ENCODE assay signal across 17 cellular contexts in genomic region chr11:104573431-104573830, GRCh38.
DNase-seq lines count a peak whose midpoint lies in the region; ATAC-seq, FAIRE-seq and TF ChIP-seq lines count a peak whose summit lies in the region.
"Had no signal": no experiment of that assay in that cellular context is flagged by ENCODE, and none has a peak within 500 bp of the region (broad histone marks: within the 10 kb centered on the region; RNA-seq: fewer than 3 reads in every experiment).

No MANE protein-coding gene starts in this region.

- BruUV-seq in PC-3 (replicated peaks; lab: Mats Ljungman, UMichigan) (no TSS peak), endothelial cell of umbilical vein (replicated peaks; lab: Mats Ljungman, UMichigan) (no TSS peak)

- TF ChIP-seq POLR2A in endothelial cell of umbilical vein (IDR thresholded peaks at IDR 0.05; ENCODE audit: low read depth, low read length) (no peak), heart left ventricle (IDR thresholded peaks at IDR 0.05) (no peak)

- intact Hi-C loops in PC-3 (cut with micrococcal nuclease) (no loop called here), endothelial cell of umbilical vein (cut with micrococcal nuclease) (no loop called here), heart left ventricle (cut with DNase I) (no loop called here)

- peak overlapping the region; percentile 80 for H3K27ac ChIP-seq in PC-3 (ENCODE audit: low read length)
- no peak overlapping the region for H3K27ac ChIP-seq in endothelial cell of umbilical vein (ENCODE audit: insufficient read depth, low read depth, low read length)
- H3K27ac ChIP-seq in heart left ventricle = no peak overlapping the region
- H3K27ac ChIP-seq: BLaER1, WERI-Rb-1 had no signal

- DNase-seq in ELR (ENCODE audit: low read depth) (peak; percentile 70), PC-3 (peak; percentile 93), endothelial cell of umbilical vein (ENCODE audit: low read depth, low spot score) (peak; percentile 13), non-pigmented ciliary epithelial cell (ENCODE audit: low read depth) (peak; percentile 52), heart left ventricle (no peak)
- no peak for DNase-seq in stimulated activated CD4-positive, alpha-beta T cell treated with anti-CD3 and anti-CD28 coated beads, Interleukin-12 subunit alpha, Interleukin-12 subunit beta, amount 100 ng/mL, for 4 hours
- DNase-seq: activated CD4-positive, alpha-beta memory T cell treated with anti-CD3 and anti-CD28 coated beads, Interleukin-2, amount 10 ng/mL, durations not matched to agents 7 days and 5 days; activated T-cell treated with anti-CD3 and anti-CD28 coated beads, Interleukin-2, amount 50 U/mL, for 72 hours; cerebellar nuclear complex; Karpas-422; NCI-H1436 treated with DMSO at 0.1 percent for 48 hours; NCI-H2227 treated with DMSO at 0.1 percent for 48 hours; T-cell; WERI-Rb-1 had no signal

- H3K9ac ChIP-seq in PC-3 (ENCODE audit: low read length) (no peak overlapping the region; the same call in 1 of the 2 replicates), endothelial cell of umbilical vein (replicated peaks; ENCODE audit: extremely low read depth, insufficient read depth, low read length) (no peak overlapping the region)
- H3K9ac ChIP-seq: BLaER1 had no signal

- H3K9me2 ChIP-seq in PC-3 (replicated peaks; ENCODE audit: low read length) = no peaks in the 10 kb centered on the region

- H3K4me2 ChIP-seq in PC-3 (ENCODE audit: low read length) (peak overlapping the region; percentile 28), endothelial cell of umbilical vein (ENCODE audit: insufficient read depth, low read length) (no peak overlapping the region)
- H3K4me2 ChIP-seq: BLaER1 had no signal

- dilution Hi-C loops in endothelial cell of umbilical vein (cut with MboI; ENCODE audit: extremely low pct_ligation_motif_present, low sequenced_read_pairs) = no loop called here

- H3K36me3 ChIP-seq in PC-3 (ENCODE audit: low read depth, low read length) (no peaks in the 10 kb centered on the region), endothelial cell of umbilical vein (ENCODE audit: control insufficient read depth in 2 of 2, extremely low read depth in 1 of 2, insufficient read depth in 2 of 2, low read length in 2 of 2) (no peaks in the 10 kb centered on the region), heart left ventricle (no peaks in the 10 kb centered on the region)
- H3K36me3 ChIP-seq: BLaER1, WERI-Rb-1 had no signal

- H3K27me3 ChIP-seq in PC-3 (ENCODE audit: low read length) = no peaks in the 10 kb centered on the region
- no peaks in the 10 kb centered on the region for H3K27me3 ChIP-seq in endothelial cell of umbilical vein (ENCODE audit: control insufficient read depth in 2 of 2, insufficient read depth in 2 of 2, low read length in 2 of 2)
- no peaks in the 10 kb centered on the region for H3K27me3 ChIP-seq in heart left ventricle
- H3K27me3 ChIP-seq: BLaER1 had no signal

- H3K9me3 ChIP-seq in PC-3 (ENCODE audit: low read length) (no peaks in the 10 kb centered on the region), endothelial cell of umbilical vein (replicated peaks; ENCODE audit: control insufficient read depth, insufficient read depth, low read length) (no peaks in the 10 kb centered on the region), heart left ventricle (peaks cover 0 to 25% (median 2%) of the 10 kb centered on the region in 12 donors)
- H3K9me3 ChIP-seq: BLaER1 had no signal

- POLR2A ChIA-PET in PC-3 (lab: Charles Lee; ENCODE audit: unreplicated experiment) (interaction anchor here (0.6 to 0.7 kb wide), 2 partner anchors 451 to 575 kb away, joined by 3 read pairs; no protein-coding TSS in a partner anchor), endothelial cell of umbilical vein (lab: Charles Lee) (no interaction called here)

- H4K20me1 ChIP-seq in PC-3 (ENCODE audit: low read length) (no peaks in the 10 kb centered on the region), endothelial cell of umbilical vein (replicated peaks; ENCODE audit: control insufficient read depth, extremely low read depth, insufficient read depth, low read length) (no peaks in the 10 kb centered on the region)
- H4K20me1 ChIP-seq: BLaER1 had no signal

- H3K4me3 ChIP-seq in PC-3 (ENCODE audit: low read length) (no peak overlapping the region), endothelial cell of umbilical vein (replicated peaks in 1 of 3; ENCODE audit: insufficient read depth in 1 of 3, low read depth in 1 of 3, low read length in 3 of 3) (no peak overlapping the region), heart left ventricle (no peak overlapping the region)
- H3K4me3 ChIP-seq: BLaER1 had no signal

- H3K4me1 ChIP-seq in PC-3 (ENCODE audit: insufficient read depth, low read length) (peaks cover 42% of the 10 kb centered on the region), endothelial cell of umbilical vein (ENCODE audit: control insufficient read depth, extremely low read depth, insufficient read depth, low read length) (peaks cover 7% of the 10 kb centered on the region), heart left ventricle (peaks cover 0 to 3% (median 0%) of the 10 kb centered on the region in 12 donors)
- H3K4me1 ChIP-seq: BLaER1 had no signal

- peaks cover 4% of the 10 kb centered on the region for H3F3A ChIP-seq in PC-3 (ENCODE audit: low read length, unreplicated experiment)

- no peak for FAIRE-seq in endothelial cell of umbilical vein (lab: Jason Lieb, UNC)
- FAIRE-seq: endometrium had no signal

- H2AFZ ChIP-seq in PC-3 (ENCODE audit: low read length) (no peak overlapping the region), endothelial cell of umbilical vein (ENCODE audit: low read depth, low read length) (no peak overlapping the region)

- H3K9me1 ChIP-seq in endothelial cell of umbilical vein (replicated peaks; ENCODE audit: control insufficient read depth, extremely low read depth, insufficient read depth, low read length) = no peaks in the 10 kb centered on the region

- CTCF ChIA-PET in PC-3 (lab: Charles Lee) (no interaction called here), endothelial cell of umbilical vein (lab: Charles Lee) (interaction anchor here (0.8 kb wide), 1 partner anchor 13 kb away, joined by 3 read pairs; no protein-coding TSS in a partner anchor)

- TF ChIP-seq CTCF in PC-3 (conservative IDR thresholded peaks at IDR 0.05; ENCODE audit: low read depth, low read length) = no peak
- TF ChIP-seq CTCF in endothelial cell of umbilical vein (IDR thresholded peaks at IDR 0.05; ENCODE audit: extremely low read depth in 1 of 2, insufficient read depth in 1 of 2, low read depth in 1 of 2, low read length in 2 of 2) = no peak
- no peak for TF ChIP-seq CTCF in heart left ventricle (IDR thresholded peaks at IDR 0.05)

- ATAC-seq in PC-3 = peak; percentile 91
- ATAC-seq in heart left ventricle = no peak
- ATAC-seq in HG02852 (IDR thresholded peaks at IDR 0.05; ENCODE audit: unreplicated experiment) = no peak
- ATAC-seq: activated T-cell treated with anti-CD3 and anti-CD28 coated beads, Interleukin-2, amount 50 U/mL, for 72 hours; T-cell had no signal

- H3K79me2 ChIP-seq in PC-3 (ENCODE audit: low read length) (no peaks in the 10 kb centered on the region), endothelial cell of umbilical vein (ENCODE audit: control insufficient read depth, insufficient read depth, low read length) (no peaks in the 10 kb centered on the region)

TF ChIP-seq in endothelial cell of umbilical vein, 7 proteins besides CTCF, POLR2A, EP300 and RAD21:
- TF ChIP-seq MAX (IDR thresholded peaks at IDR 0.05; ENCODE audit: insufficient read depth, insufficient read length) (no peak), MYC (IDR thresholded peaks at IDR 0.05; ENCODE audit: low read depth, low read length) (no peak), EZH2 (IDR thresholded peaks at IDR 0.05; ENCODE audit: borderline replicate concordance, low read depth, low read length, severe bottlenecking) (no peak), GATA2 (IDR thresholded peaks at IDR 0.05; ENCODE audit: insufficient read depth, insufficient read length, low read depth, low read length) (no peak), JUN (IDR thresholded peaks at IDR 0.05; ENCODE audit: borderline replicate concordance, insufficient read depth, insufficient read length, low read depth) (no peak)

Comparison
In these comparisons a context has a peak if more than half of its experiments do, and no peak if none do; other contexts are left out.
1. DNase-seq: peak in ELR (single experiment), PC-3 (single experiment), endothelial cell of umbilical vein (single experiment) and non-pigmented ciliary epithelial cell (single experiment); none in heart left ventricle (0 of 5) and stimulated activated CD4-positive, alpha-beta T cell treated with anti-CD3 and anti-CD28 coated beads, Interleukin-12 subunit alpha, Interleukin-12 subunit beta, amount 100 ng/mL, for 4 hours (single experiment).